8 cellular contexts compared by ENCODE assay signal in genomic region chr9:33044162-33044673, GRCh38. TPM values are rescaled to one million over a fixed set of nuclear protein-coding genes. Genes with fewer than 3 reads are reported as not detected.
DNase-seq lines count a peak whose midpoint lies in the region; ATAC-seq and TF ChIP-seq lines count a peak whose summit lies in the region.

No MANE protein-coding gene starts in this region.

- ATAC-seq in GM21576 (IDR thresholded peaks at IDR 0.05; ENCODE audit: unreplicated experiment), result peak; percentile 81
- peak; percentile 94 for ATAC-seq in gastroesophageal sphincter

- TF ChIP-seq POLR2A in gastroesophageal sphincter (IDR thresholded peaks at IDR 0.05), result peak in 1 of 2 donors; percentile 48

- H3K4me3 ChIP-seq in gastroesophageal sphincter (peak overlapping the region; percentile 52 to 58), neuron (ENCODE audit: low read length) (peak overlapping the region; percentile 6)

- H3K4me1 ChIP-seq in gastroesophageal sphincter (peaks cover 0 to 23% (median 6%) of the 10 kb centered on the region in 3 donors), neuron (ENCODE audit: insufficient read depth, low read length) (no peaks in the 10 kb centered on the region)

- H2AFZ ChIP-seq in neuron (ENCODE audit: low read depth, low read length), result no peak overlapping the region

- H3K27me3 ChIP-seq in gastroesophageal sphincter (no peaks in the 10 kb centered on the region), neuron (ENCODE audit: insufficient read depth, low read length) (no peaks in the 10 kb centered on the region)

- H3K9me3 ChIP-seq in gastroesophageal sphincter, result no peaks in the 10 kb centered on the region
- H3K9me3 ChIP-seq in neuron (ENCODE audit: low read length), result no peaks in the 10 kb centered on the region

- TF ChIP-seq CTCF in gastroesophageal sphincter (IDR thresholded peaks at IDR 0.05), result peak in 1 of 4 experiments; percentile 13

- H3K27ac ChIP-seq in gastroesophageal sphincter, result peak overlapping the region; percentile 74 to 99 (median 94)

- no peak for TF ChIP-seq EP300 in gastroesophageal sphincter (IDR thresholded peaks at IDR 0.05)

- H3K36me3 ChIP-seq in gastroesophageal sphincter (peaks cover 0 to 61% of the 10 kb centered on the region in 2 donors), neuron (ENCODE audit: insufficient read depth, low read length) (peaks cover 55% of the 10 kb centered on the region)

- DNase-seq in DMS53 (lab: John Stamatoyannopoulos, UW) (peak; percentile 94), LHCN-M2 (ENCODE audit: low read depth) (peak; percentile 90), SHP77 (lab: John Stamatoyannopoulos, UW) (peak; percentile 61 to 83), superior temporal gyrus (ENCODE audit: extremely low spot score) (peak; percentile 84)
- peak; percentile 43 for DNase-seq in activated naive CD4-positive, alpha-beta T cell treated with anti-CD3 and anti-CD28 coated beads, Interleukin-2, amount 50 U/mL, for 16 hours

- 0 to 2% methylated on average over 9 to 11 of the region's 41 CpGs for WGBS in gastroesophageal sphincter (ENCODE audit: low coverage in 1 of 2), 2 donors

RNA-seq across cellular contexts. Expression of gene DNAJA1, which starts 19.1 kb away (rescaled TPM):
- total RNA-seq in LHCN-M2 (2014; rRNA removed) (179 and 196 TPM in 2 replicates), gastroesophageal sphincter (100 to 1,000 TPM in 2 of 4 donors, 10 to 100 TPM in 2; 75.6 to 111 (median 96.5) TPM)
- 95.4 TPM for polyA plus RNA-seq in LHCN-M2 (2012)

RNA-seq across cellular contexts. Expression of gene SMU1, which starts 32.3 kb away (rescaled TPM):
- 23.5 and 25.7 TPM in 2 replicates for total RNA-seq in LHCN-M2 (2014; rRNA removed)
- polyA plus RNA-seq in LHCN-M2 (2012), result 12.5 TPM
- 10 to 100 TPM; 19.7 to 24.2 (median 21.9) TPM for total RNA-seq in gastroesophageal sphincter

RNA-seq across cellular contexts. Expression of gene APTX, which starts 42.8 kb away (rescaled TPM):
- total RNA-seq in LHCN-M2 (2014; rRNA removed), result 39.0 and 43.7 TPM in 2 replicates
- polyA plus RNA-seq in LHCN-M2 (2012), result 31.7 TPM
- total RNA-seq in gastroesophageal sphincter, result 10 to 100 TPM; 20.0 to 51.1 (median 25.4) TPM

Comparison
In these comparisons a context has a peak if more than half of its experiments do, and no peak if none do; other contexts are left out.
1. Peak in every context shown above with its lines: DNase-seq, ATAC-seq, H3K4me3 ChIP-seq and H3K27ac ChIP-seq.
2. DNase-seq: peak in every context shown above with its lines; median percentile 94 in DMS53; 90 in LHCN-M2; 84 in superior temporal gyrus; 72 in SHP77; 43 in activated naive CD4-positive, alpha-beta T cell treated with anti-CD3 and anti-CD28 coated beads, Interleukin-2, amount 50 U/mL, for 16 hours.